In genomic region chr7:36305648-36306047, GRCh38 we compare ENCODE assay signal across 15 cellular contexts.
A peak's percentile ranks its signal among the peaks of the same experiment; 100 is the strongest.
DNase-seq lines count a peak whose midpoint lies in the region; ATAC-seq and TF ChIP-seq lines count a peak whose summit lies in the region.
"Had no signal": no experiment of that assay in that cellular context is flagged by ENCODE, and none has a peak within 500 bp of the region (broad histone marks: within the 10 kb centered on the region; RNA-seq: fewer than 3 reads in every experiment).

No MANE protein-coding gene starts in this region.

- ATAC-seq in sciatic nerve, result no peak
- no peak for ATAC-seq in left cardiac atrium
- no peak for ATAC-seq in gastrocnemius medialis
- ATAC-seq: GM23338 had no signal

- intact Hi-C loops in sciatic nerve (cut with DNase I), result no loop called here
- intact Hi-C loops in left cardiac atrium (cut with DNase I), result no loop called here
- intact Hi-C loops in gastrocnemius medialis (cut with DNase I; ENCODE audit: low total_unique reads), result loop anchor here (10.0 kb wide), 2 partner anchors 401 to 611 kb away; partner anchors contain the start of gene HERPUD2

- no peak for TF ChIP-seq POLR2A in gastrocnemius medialis (IDR thresholded peaks at IDR 0.05)

- TF ChIP-seq CTCF in fibroblast of mammary gland (conservative IDR thresholded peaks at IDR 0.05; ENCODE audit: control insufficient read depth, insufficient read depth, low read depth, low read length), result no peak
- TF ChIP-seq CTCF in gastrocnemius medialis (IDR thresholded peaks at IDR 0.05 in 4 of 5, conservative IDR thresholded peaks at IDR 0.05 in 1 of 5), result no peak

- in situ Hi-C loops in gastrocnemius medialis (cut with MboI; ENCODE audit: low sequenced_read_pairs in 4 of 4), result no loop called here

- no peaks in the 10 kb centered on the region for H3K36me3 ChIP-seq in gastrocnemius medialis
- H3K36me3 ChIP-seq: BLaER1 had no signal

- H3K4me1 ChIP-seq in gastrocnemius medialis, result peaks cover 40 to 42% of the 10 kb centered on the region in 2 donors

- H3K9me3 ChIP-seq in gastrocnemius medialis, result no peaks in the 10 kb centered on the region
- H3K9me3 ChIP-seq: BLaER1 had no signal

- DNase-seq in activated effector memory CD4-positive, alpha-beta T cell treated with anti-CD3 and anti-CD28 coated beads, Interleukin-2, amount 50 U/mL, for 16 hours, result peak; percentile 14
- DNase-seq in activated effector memory CD4-positive, alpha-beta T cell treated with Interleukin-2 at 50 U/mL for 16 hours, result no peak
- DNase-seq in fibroblast of mammary gland (ENCODE audit: low read depth) (peak; percentile 30), sciatic nerve (ENCODE audit: low spot score) (peak; percentile 35), ureter (ENCODE audit: low spot score) (peak; percentile 18), left cardiac atrium (no peak), gastrocnemius medialis (no peak), cerebellar nuclear complex (lab: John Stamatoyannopoulos, UW) (no peak)
- DNase-seq: 8988T, AML-193, DMS153, DMS79 treated with DMSO at 0.1 percent for 48 hours, EL had no signal

- H3K4me3 ChIP-seq in fibroblast of mammary gland (ENCODE audit: control insufficient read depth, low read depth, low read length) (no peak overlapping the region), gastrocnemius medialis (no peak overlapping the region)
- H3K4me3 ChIP-seq: BLaER1, GM23338 had no signal

- H3K27me3 ChIP-seq in gastrocnemius medialis, result no peaks in the 10 kb centered on the region
- H3K27me3 ChIP-seq: BLaER1 had no signal

- H3K27ac ChIP-seq in gastrocnemius medialis, result no peak overlapping the region
- H3K27ac ChIP-seq: BLaER1 had no signal

Comparison
In these comparisons a context has a peak if more than half of its experiments do, and no peak if none do; other contexts are left out.
1. DNase-seq: peak in activated effector memory CD4-positive, alpha-beta T cell treated with anti-CD3 and anti-CD28 coated beads, Interleukin-2, amount 50 U/mL, for 16 hours (single experiment), fibroblast of mammary gland (single experiment), sciatic nerve (single experiment) and ureter (single experiment); none in activated effector memory CD4-positive, alpha-beta T cell treated with Interleukin-2 at 50 U/mL for 16 hours (single experiment), left cardiac atrium (single experiment), gastrocnemius medialis (0 of 2) and cerebellar nuclear complex (0 of 2).